18 cellular contexts compared by ENCODE assay signal in the genomic region with DNA sequence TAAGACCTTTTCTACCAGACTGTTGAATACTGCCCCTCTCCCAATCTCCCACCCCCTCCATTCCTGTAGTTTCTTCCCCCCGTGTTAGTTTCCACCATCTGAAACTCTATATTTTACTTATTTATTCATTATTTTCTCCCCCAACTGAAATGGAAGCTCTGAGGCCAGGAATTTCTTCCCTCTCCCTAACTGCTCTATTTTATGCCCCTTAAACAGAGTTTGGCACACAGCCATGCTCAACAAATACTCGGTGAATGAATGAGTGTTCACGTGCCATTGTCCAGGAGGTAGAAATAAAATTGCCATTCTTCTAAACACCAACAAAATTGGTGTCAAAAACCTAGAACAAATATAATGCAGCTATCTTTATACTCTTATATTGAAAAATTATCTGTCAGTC.
"Had no signal": no experiment of that assay in that cellular context is flagged by ENCODE, and none has a peak within 500 bp of the region (broad histone marks: within the 10 kb centered on the region; RNA-seq: fewer than 3 reads in every experiment).

No MANE protein-coding gene starts in this region.

- H2AFZ ChIP-seq: neural progenitor cell had no signal

- H3K9ac ChIP-seq: neural progenitor cell had no signal

- DNase-seq: activated CD4-positive, alpha-beta T cell treated with anti-CD3 and anti-CD28 coated beads, Interleukin-2, amount 50 U/mL, for 1 hour; activated CD4-positive, CD25-positive, alpha-beta regulatory T cell; activated CD8-positive, alpha-beta memory T cell treated with anti-CD3 and anti-CD28 coated beads for 24 hours; activated naive CD4-positive, alpha-beta T cell treated with anti-CD3 and anti-CD28 coated beads, Interleukin-2, amount 50 U/mL, for 16 hours; body of pancreas; central memory CD4-positive, alpha-beta T cell; effector memory CD4-positive, alpha-beta T cell; islet precursor cell; midbrain; ovary; sigmoid colon; stimulated activated CD4-positive, alpha-beta T cell treated with anti-CD3 and anti-CD28 coated beads, Interleukin-2, amount 100 ng/mL, for 24 hours; SW 1271; tibial artery had no signal

- H3K4me2 ChIP-seq: neural progenitor cell had no signal

- ATAC-seq: body of pancreas; left lobe of liver; stimulated activated memory B cell treated with anti-CD40 and anti-IgM and Interleukin-4, amounts not matched to agents 10 μg/mL and 1 μg/mL and 100 μg/mL, for 72 hours had no signal

- H3K36me3 ChIP-seq: neural progenitor cell, ovary had no signal

- H3K9me3 ChIP-seq: body of pancreas, ovary, sigmoid colon, tibial artery had no signal

- H3K27ac ChIP-seq: body of pancreas, neural progenitor cell, ovary, sigmoid colon, tibial artery had no signal

- FAIRE-seq: urothelium cell line had no signal

- H3K4me3 ChIP-seq: body of pancreas, neural progenitor cell, ovary, sigmoid colon, tibial artery had no signal

- H3K27me3 ChIP-seq: body of pancreas, neural progenitor cell, ovary, sigmoid colon, tibial artery had no signal
